Comparison of ENCODE assay signal across 22 cellular contexts in the genomic region with DNA sequence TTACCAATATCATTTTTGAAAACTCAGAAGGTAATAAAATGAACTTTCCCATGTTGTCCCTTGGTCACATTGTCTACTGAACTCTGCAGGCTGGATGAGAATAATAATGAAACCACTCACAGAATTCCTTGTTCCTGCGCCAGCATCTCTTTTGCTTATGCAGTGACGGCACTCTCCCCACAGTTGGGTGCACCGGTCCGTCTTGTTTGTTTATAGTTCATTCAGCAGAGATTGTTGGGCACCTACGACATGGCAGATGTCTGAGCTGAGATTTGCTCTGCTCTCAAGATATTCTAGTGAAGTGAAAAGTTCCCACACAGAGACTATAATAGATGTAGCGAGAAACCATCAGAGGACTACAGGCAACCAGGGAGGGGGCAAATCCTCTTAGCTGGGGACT.
DNase-seq lines count a peak whose midpoint lies in the region; FAIRE-seq and TF ChIP-seq lines count a peak whose summit lies in the region.
"Had no signal": no experiment of that assay in that cellular context is flagged by ENCODE, and none has a peak within 500 bp of the region (broad histone marks: within the 10 kb centered on the region; RNA-seq: fewer than 3 reads in every experiment).

No MANE protein-coding gene starts in this region.

- no peak overlapping the region for H3K18ac ChIP-seq in neuronal stem cell (ENCODE audit: low read length)

- no peaks in the 10 kb centered on the region for H3K9me3 ChIP-seq in neuronal stem cell (replicated peaks in 1 of 2; ENCODE audit: control insufficient read depth in 2 of 2, insufficient read depth in 1 of 2, low read depth in 1 of 2, low read length in 2 of 2)
- H3K9me3 ChIP-seq: BLaER1 had no signal

- peaks cover 32% of the 10 kb centered on the region for H3K4me1 Mint-ChIP-seq in brain

- peaks cover 0 to 3% (median 0%) of the 10 kb centered on the region in 5 experiments for H3K9me3 Mint-ChIP-seq in brain
- H3K9me3 Mint-ChIP-seq: GM23338 had no signal

- H2BK120ac ChIP-seq in neuronal stem cell (ENCODE audit: low read depth, low read length): no peak overlapping the region

- DNase-seq in NCI-H1092 treated with DMSO at 0.1 percent for 48 hours (lab: John Stamatoyannopoulos, UW) (peak; percentile 6), NCI-H1092 (lab: John Stamatoyannopoulos, UW) (no peak), kidney glomerular epithelial cell (lab: John Stamatoyannopoulos, UW) (peak; percentile 2), superior temporal gyrus (ENCODE audit: extremely low spot score) (peak; percentile 34), GM12892 (ENCODE audit: insufficient read length) (no peak), neuronal stem cell (ENCODE audit: low spot score) (no peak), NCI-H345 (lab: John Stamatoyannopoulos, UW) (no peak)
- DNase-seq: CD8-positive, alpha-beta T cell; DMS79 treated with DMSO at 0.1 percent for 48 hours; GDM1; Karpas-422; NCI-H187 treated with DMSO at 0.1 percent for 48 hours; NCI-H446; NCI-H69; OCI-M1; RPMI8226 had no signal

- no peak overlapping the region for H4K91ac ChIP-seq in neuronal stem cell (ENCODE audit: low read depth, low read length, poor library complexity)

- H2BK5ac ChIP-seq in neuronal stem cell (ENCODE audit: low read length): no peak overlapping the region

- no CpG with 5 or more reads among the region's 6 CpGs for WGBS in neuronal stem cell (ENCODE audit: extremely low coverage in 2 of 2, insufficient read length in 2 of 2, insufficient replicate concordance in 1 of 2), 2 donors

- H3K79me1 ChIP-seq in neuronal stem cell (ENCODE audit: low read depth, low read length): no peaks in the 10 kb centered on the region

- no peak overlapping the region for H2BK15ac ChIP-seq in neuronal stem cell (ENCODE audit: low read length)

- H3K36me3 ChIP-seq in neuronal stem cell (replicated peaks in 1 of 2; ENCODE audit: control insufficient read depth in 2 of 2, insufficient read depth in 2 of 2, low read length in 2 of 2): no peaks in the 10 kb centered on the region
- H3K36me3 ChIP-seq: BLaER1 had no signal

- TF ChIP-seq POLR2A in GM12892 (IDR thresholded peaks at IDR 0.05; ENCODE audit: low read depth, low read length): no peak

- no peak overlapping the region for H3K4ac ChIP-seq in neuronal stem cell (ENCODE audit: low read length)

- H3K4me2 ChIP-seq in neuronal stem cell (ENCODE audit: insufficient read depth, low read length, poor library complexity, severe bottlenecking): no peak overlapping the region
- H3K4me2 ChIP-seq: BLaER1, GM23338 had no signal

- H2AK5ac ChIP-seq in neuronal stem cell (ENCODE audit: low read depth, low read length): no peak overlapping the region

- no peak overlapping the region for H2AFZ ChIP-seq in neuronal stem cell (ENCODE audit: low read length)
- H2AFZ ChIP-seq: GM23338 had no signal

- no peak overlapping the region for H2BK12ac ChIP-seq in neuronal stem cell (ENCODE audit: low read length)

- no peak for TF ChIP-seq CTCF in brain (conservative IDR thresholded peaks at IDR 0.05)

- H3K9ac ChIP-seq in neuronal stem cell (ENCODE audit: low read depth, low read length, poor library complexity): no peak overlapping the region
- H3K9ac ChIP-seq: BLaER1 had no signal

- peak overlapping the region in 3 of 5 experiments; percentile 33 to 82 (median 61) for H3K27ac Mint-ChIP-seq in brain
- H3K27ac Mint-ChIP-seq: CD8-positive, alpha-beta T cell; GM23338 had no signal

- FAIRE-seq in GM12892 (lab: Jason Lieb, UNC): no peak
- FAIRE-seq: GM12878, GM18507 had no signal

- no peaks in the 10 kb centered on the region for H3K36me3 Mint-ChIP-seq in brain
- H3K36me3 Mint-ChIP-seq: CD8-positive, alpha-beta T cell had no signal

- H3K14ac ChIP-seq in neuronal stem cell (ENCODE audit: low read length): no peak overlapping the region

- no peaks in the 10 kb centered on the region for H3K27me3 ChIP-seq in neuronal stem cell (ENCODE audit: control insufficient read depth in 3 of 3, insufficient read depth in 3 of 3, low read depth in 1 of 3, low read length in 3 of 3)
- H3K27me3 ChIP-seq: BLaER1 had no signal

- no peak overlapping the region for H3K23ac ChIP-seq in neuronal stem cell (ENCODE audit: low read depth, low read length, poor library complexity)

- H3K27ac ChIP-seq in neuronal stem cell (replicated peaks; ENCODE audit: low read length): no peak overlapping the region
- H3K27ac ChIP-seq: 22Rv1, BLaER1 had no signal

- H3K4me3 ChIP-seq in neuronal stem cell (ENCODE audit: low read length in 2 of 2): no peak overlapping the region
- H3K4me3 ChIP-seq: BLaER1, GM12878, GM23338 had no signal

- peaks cover 0 to 5% of the 10 kb centered on the region in 2 donors for H3K4me1 ChIP-seq in neuronal stem cell (ENCODE audit: control insufficient read depth in 2 of 2, insufficient read depth in 1 of 2, low read depth in 1 of 2, low read length in 2 of 2)
- H3K4me1 ChIP-seq: BLaER1 had no signal

- H4K8ac ChIP-seq in neuronal stem cell (ENCODE audit: low read depth, low read length): no peak overlapping the region

- peaks cover 2% of the 10 kb centered on the region for H3K27me3 Mint-ChIP-seq in brain

- peak overlapping the region in 1 of 5 experiments; percentile 45 for H3K4me3 Mint-ChIP-seq in brain
- H3K4me3 Mint-ChIP-seq: CD8-positive, alpha-beta T cell; GM23338 had no signal

Comparison
In these comparisons a context has a peak if more than half of its experiments do, and no peak if none do; other contexts are left out.
1. DNase-seq: peak in NCI-H1092 treated with DMSO at 0.1 percent for 48 hours (single experiment), kidney glomerular epithelial cell (single experiment) and superior temporal gyrus (single experiment); none in NCI-H1092 (single experiment), GM12892 (single experiment), neuronal stem cell (single experiment) and NCI-H345 (single experiment).